Comparison of ENCODE assay signal across 1 cellular context in the genomic region with DNA sequence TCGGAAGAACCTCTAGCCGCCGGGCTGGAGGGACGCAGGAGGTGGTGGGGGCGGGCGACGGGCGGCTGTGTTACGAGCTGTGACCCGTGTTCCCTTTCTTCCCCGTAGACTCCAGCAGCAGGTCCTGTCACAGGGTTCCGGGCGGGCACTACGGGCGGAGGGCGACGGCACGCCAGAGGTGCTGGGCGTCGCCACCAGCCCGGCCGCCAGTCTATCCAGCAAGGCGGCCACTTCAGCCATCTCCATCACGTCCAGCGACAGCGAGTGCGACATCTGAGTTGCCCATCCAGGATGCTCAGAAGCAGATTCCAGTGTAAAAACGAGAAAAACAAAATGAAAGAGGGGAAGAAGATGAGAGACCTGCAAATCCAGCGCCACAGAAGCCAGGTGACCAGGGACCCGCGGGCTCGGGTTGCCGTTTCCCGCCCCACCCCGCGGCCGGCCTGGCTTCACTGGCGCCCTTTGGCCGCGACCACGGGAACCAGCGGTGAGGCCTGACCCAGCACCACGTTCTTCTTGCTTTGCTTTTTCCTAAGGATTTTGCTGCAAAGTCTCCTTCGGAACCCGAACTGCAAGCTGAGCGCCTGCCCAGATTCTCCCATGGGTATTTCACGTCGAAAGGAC.
TF ChIP-seq lines count a peak whose summit lies in the region.

No MANE protein-coding gene starts in this region.

TF ChIP-seq in H1, 55 proteins besides CTCF, POLR2A, EP300 and RAD21:
- TF ChIP-seq EZH2 (IDR thresholded peaks at IDR 0.05; ENCODE audit: low read depth, low read length, severe bottlenecking) (peak; percentile 99), GABPA (IDR thresholded peaks at IDR 0.05; ENCODE audit: borderline replicate concordance, insufficient read depth, low read length) (no peak), SUZ12 (IDR thresholded peaks at IDR 0.05; ENCODE audit: low read length) (peak; percentile 96), RNF2 (IDR thresholded peaks at IDR 0.05; ENCODE audit: borderline replicate concordance, low read depth, low read length, missing control alignments, poor library complexity, severe bottlenecking) (peak; percentile 88), KDM4A (IDR thresholded peaks at IDR 0.05; ENCODE audit: low read depth, low read length, severe bottlenecking) (no peak)
TF ChIP-seq in H1: peak in this region for 3.
